Comparison of ENCODE assay signal across 12 cellular contexts in the genomic region with DNA sequence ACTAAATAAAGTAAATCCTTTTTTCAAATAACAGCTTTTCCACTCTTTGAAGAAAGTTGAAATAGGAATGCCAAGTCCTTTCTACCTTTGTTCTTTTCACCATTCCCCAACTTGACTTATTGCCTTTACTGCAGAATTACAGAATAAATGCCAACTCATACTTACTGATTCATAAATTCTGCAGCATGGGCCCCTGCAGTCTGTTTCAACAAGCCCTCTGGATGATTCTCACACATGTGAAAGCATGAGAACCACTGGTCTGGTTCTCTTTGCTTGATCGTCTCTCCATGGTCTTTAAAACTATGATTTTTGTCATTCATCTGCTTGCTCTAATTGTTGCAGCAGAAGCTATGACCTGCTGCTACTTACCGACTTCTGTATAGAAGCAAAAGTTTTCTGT. TPM values are rescaled to one million over a fixed set of nuclear protein-coding genes. Genes with fewer than 3 reads are reported as not detected.
A peak's percentile ranks its signal among the peaks of the same experiment; 100 is the strongest.
DNase-seq lines count a peak whose midpoint lies in the region; ATAC-seq and TF ChIP-seq lines count a peak whose summit lies in the region.
"Had no signal": no experiment of that assay in that cellular context is flagged by ENCODE, and none has a peak within 500 bp of the region (broad histone marks: within the 10 kb centered on the region; RNA-seq: fewer than 3 reads in every experiment).

No MANE protein-coding gene starts in this region.

- no peak overlapping the region for H3K4me3 ChIP-seq in AG10803 (ENCODE audit: low read length)
- H3K4me3 ChIP-seq: BLaER1 treated with 17β-estradiol and CSF1 and Interleukin-3, amounts not matched to agents 10 nM and 100 nM had no signal

- TF ChIP-seq CTCF in AG10803 (conservative IDR thresholded peaks at IDR 0.05; ENCODE audit: low read length) = no peak

- peak; percentile 21 for DNase-seq in AG10803 (ENCODE audit: low read depth)
- peak; percentile 21 for DNase-seq in amniotic epithelial cell (ENCODE audit: low read depth)
- DNase-seq in fibroblast of peridontal ligament (ENCODE audit: extremely low read depth) = peak; percentile 21
- no peak for DNase-seq in NCI-H1694 (lab: John Stamatoyannopoulos, UW)
- no peak for DNase-seq in ureter (ENCODE audit: low spot score)
- DNase-seq in NCI-H1092 (lab: John Stamatoyannopoulos, UW) = no peak
- DNase-seq: 8988T; CD4-positive, CD25-positive, alpha-beta regulatory T cell had no signal

- H3K36me3 Mint-ChIP-seq in dendritic cell treated with granulocyte-macrophage colony-stimulating factor and Interleukin-4, amounts not matched to agents 40 ng/mL and 50 ng/mL, for 4 days (ENCODE audit: low read depth) = no peaks in the 10 kb centered on the region
- H3K36me3 Mint-ChIP-seq: CD4-positive, CD25-positive, alpha-beta regulatory T cell had no signal

- H3K4me3 Mint-ChIP-seq in dendritic cell treated with granulocyte-macrophage colony-stimulating factor and Interleukin-4, amounts not matched to agents 40 ng/mL and 50 ng/mL, for 4 days = no peak overlapping the region
- H3K4me3 Mint-ChIP-seq: CD4-positive, CD25-positive, alpha-beta regulatory T cell had no signal

- ATAC-seq in HG02870 (IDR thresholded peaks at IDR 0.05; ENCODE audit: unreplicated experiment) = no peak
- ATAC-seq: HCT116 had no signal

- H3K27me3 Mint-ChIP-seq in dendritic cell treated with granulocyte-macrophage colony-stimulating factor and Interleukin-4, amounts not matched to agents 40 ng/mL and 50 ng/mL, for 4 days = no peaks in the 10 kb centered on the region
- H3K27me3 Mint-ChIP-seq: CD4-positive, CD25-positive, alpha-beta regulatory T cell had no signal

- H3K4me1 Mint-ChIP-seq in dendritic cell treated with granulocyte-macrophage colony-stimulating factor and Interleukin-4, amounts not matched to agents 40 ng/mL and 50 ng/mL, for 4 days (ENCODE audit: low read depth) = peaks cover 46% of the 10 kb centered on the region
- H3K4me1 Mint-ChIP-seq: CD4-positive, CD25-positive, alpha-beta regulatory T cell had no signal

- H3K9me3 Mint-ChIP-seq in dendritic cell treated with granulocyte-macrophage colony-stimulating factor and Interleukin-4, amounts not matched to agents 40 ng/mL and 50 ng/mL, for 4 days = no peaks in the 10 kb centered on the region
- H3K9me3 Mint-ChIP-seq: CD4-positive, CD25-positive, alpha-beta regulatory T cell had no signal

- intact Hi-C loops in dendritic cell treated with granulocyte-macrophage colony-stimulating factor and Interleukin-4, amounts not matched to agents 40 ng/mL and 50 ng/mL, for 4 days (cut with micrococcal nuclease) = no loop called here

- peak overlapping the region; percentile 56 for H3K27ac Mint-ChIP-seq in dendritic cell treated with granulocyte-macrophage colony-stimulating factor and Interleukin-4, amounts not matched to agents 40 ng/mL and 50 ng/mL, for 4 days
- H3K27ac Mint-ChIP-seq: CD4-positive, CD25-positive, alpha-beta regulatory T cell had no signal

RNA-seq across cellular contexts. Expression of gene HACD1, which starts 56.0 kb away (rescaled TPM):
- total RNA-seq in ureter = 20.7 TPM

Comparison
In these comparisons a context has a peak if more than half of its experiments do, and no peak if none do; other contexts are left out.
1. DNase-seq: peak in AG10803 (single experiment), amniotic epithelial cell (single experiment) and fibroblast of peridontal ligament (single experiment); none in NCI-H1694 (single experiment), ureter (single experiment) and NCI-H1092 (single experiment).